15 cellular contexts compared by ENCODE assay signal in the genomic region with DNA sequence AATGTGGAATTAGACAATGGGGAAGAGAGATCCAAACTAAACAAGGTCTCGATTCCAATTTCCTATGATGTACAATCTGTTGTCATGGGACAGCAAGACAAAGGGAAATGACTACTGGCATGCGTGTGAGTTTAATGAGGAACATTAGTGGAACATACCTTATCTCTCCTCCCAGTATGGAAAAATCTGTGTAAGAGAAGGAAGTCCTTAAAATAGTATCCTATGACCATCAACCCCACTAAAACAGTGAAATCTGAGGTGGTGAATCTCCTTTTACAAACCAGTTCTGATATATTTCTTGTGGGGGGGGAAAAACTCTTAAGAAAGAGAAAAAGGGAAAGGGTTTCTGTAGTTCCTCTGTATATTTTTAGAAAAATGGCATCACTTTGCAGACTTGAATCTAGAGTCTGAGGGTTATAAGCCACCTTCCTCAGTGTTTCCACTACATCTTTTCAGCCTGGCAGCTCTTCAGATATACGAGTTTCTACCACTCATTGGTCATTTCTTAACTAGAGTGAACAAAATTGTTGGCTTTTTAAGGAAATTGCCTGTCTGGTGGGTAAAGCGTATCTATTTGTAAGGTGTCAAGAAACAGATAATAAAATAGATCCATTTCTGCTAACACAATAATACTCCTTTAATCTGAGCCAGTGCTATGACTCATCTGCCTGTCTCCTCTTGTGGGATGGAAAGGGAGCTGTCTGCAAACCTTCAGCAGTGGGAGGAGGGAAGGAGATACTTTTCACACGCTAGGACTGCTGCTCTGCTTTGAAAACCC. TPM values are rescaled to one million over a fixed set of nuclear protein-coding genes. Genes with fewer than 3 reads are reported as not detected.
DNase-seq lines count a peak whose midpoint lies in the region; ATAC-seq and TF ChIP-seq lines count a peak whose summit lies in the region.
"Had no signal": no experiment of that assay in that cellular context is flagged by ENCODE, and none has a peak within 500 bp of the region (broad histone marks: within the 10 kb centered on the region; RNA-seq: fewer than 3 reads in every experiment).

No MANE protein-coding gene starts in this region.

- no peak overlapping the region for H3K27ac ChIP-seq in PC-3 (ENCODE audit: low read length)
- H3K27ac ChIP-seq: SJCRH30 had no signal

- no peak overlapping the region for H3K4me3 ChIP-seq in PC-3 (ENCODE audit: low read length)
- H3K4me3 ChIP-seq: body of pancreas, HAP-1, SJCRH30 had no signal

- peak; percentile 41 for DNase-seq in GM10266 (ENCODE audit: extremely low spot score)
- peak; percentile 27 for DNase-seq in PC-3
- peak; percentile 43 for DNase-seq in renal cortical epithelial cell (ENCODE audit: low read depth)
- DNase-seq in T-helper 17 cell = no peak
- no peak for DNase-seq in Calu3
- DNase-seq in cerebellar cortex (ENCODE audit: low spot score) = no peak
- DNase-seq: body of pancreas; hippocampal formation; NCI-H1930; SJCRH30; stimulated activated CD4-positive, alpha-beta T cell treated with anti-CD3 and anti-CD28 coated beads, Interleukin-4, amount 100 ng/mL, for 24 hours had no signal

- no peak overlapping the region for H3K4me3 Mint-ChIP-seq in T-helper 17 cell
- H3K4me3 Mint-ChIP-seq in Calu3 (ENCODE audit: low read depth, unreplicated experiment) = no peak overlapping the region
- H3K4me3 Mint-ChIP-seq: nephron had no signal

- no peaks in the 10 kb centered on the region for H3K9me3 Mint-ChIP-seq in Calu3 (ENCODE audit: low read depth, unreplicated experiment)
- H3K9me3 Mint-ChIP-seq: nephron had no signal

- POLR2A ChIA-PET in PC-3 (lab: Charles Lee; ENCODE audit: unreplicated experiment) = no interaction called here

- H3K4me2 ChIP-seq in PC-3 (ENCODE audit: low read length) = no peak overlapping the region

- peaks cover 21% of the 10 kb centered on the region for H3K27me3 ChIP-seq in PC-3 (ENCODE audit: low read length)
- H3K27me3 ChIP-seq: SJCRH30 had no signal

- H3K9me3 ChIP-seq in PC-3 (ENCODE audit: low read length) = no peaks in the 10 kb centered on the region
- H3K9me3 ChIP-seq in T-helper 17 cell (ENCODE audit: control insufficient read depth, low read length, poor library complexity, severe bottlenecking) = no peaks in the 10 kb centered on the region
- H3K9me3 ChIP-seq: body of pancreas, HAP-1, SJCRH30 had no signal

- H3K27me3 Mint-ChIP-seq in T-helper 17 cell (peaks cover 66% of the 10 kb centered on the region), Calu3 (ENCODE audit: unreplicated experiment) (peaks cover 100% of the 10 kb centered on the region)

- no peaks in the 10 kb centered on the region for H3K9me2 ChIP-seq in PC-3 (replicated peaks; ENCODE audit: low read length)

- no peaks in the 10 kb centered on the region for H3K36me3 Mint-ChIP-seq in T-helper 17 cell (ENCODE audit: low read depth)
- no peaks in the 10 kb centered on the region for H3K36me3 Mint-ChIP-seq in Calu3 (ENCODE audit: insufficient read depth, unreplicated experiment)

- peaks cover 3% of the 10 kb centered on the region; the same call in 1 of the 2 replicates for H3K4me1 ChIP-seq in PC-3 (ENCODE audit: insufficient read depth, low read length)
- H3K4me1 ChIP-seq: HAP-1, SJCRH30 had no signal

- ATAC-seq in PC-3 (peak; percentile 81), esophagus mucosa (peak; percentile 43), T-helper 17 cell (no peak), GM18502 (IDR thresholded peaks at IDR 0.05; ENCODE audit: poor library complexity, unreplicated experiment) (no peak)
- ATAC-seq: body of pancreas had no signal

- intact Hi-C loops in PC-3 (cut with micrococcal nuclease) = no loop called here
- intact Hi-C loops in Calu3 (cut with micrococcal nuclease; ENCODE audit: unreplicated experiment) = no loop called here

- H3K36me3 ChIP-seq in PC-3 (ENCODE audit: low read depth, low read length) = no peaks in the 10 kb centered on the region
- H3K36me3 ChIP-seq: HAP-1, SJCRH30 had no signal

- BruUV-seq in PC-3 (replicated peaks; lab: Mats Ljungman, UMichigan) (no TSS peak), Calu3 (replicated peaks; lab: Mats Ljungman, UMichigan) (no TSS peak)

- TF ChIP-seq CTCF in GM10266 (IDR thresholded peaks at IDR 0.05; ENCODE audit: control insufficient read depth, insufficient read depth, low read depth, missing control alignments) = no peak
- no peak for TF ChIP-seq CTCF in PC-3 (conservative IDR thresholded peaks at IDR 0.05; ENCODE audit: low read depth, low read length)
- no peak for TF ChIP-seq CTCF in Calu3 (IDR thresholded peaks at IDR 0.05; ENCODE audit: unreplicated experiment)

- no peak overlapping the region for H3K9ac ChIP-seq in PC-3 (ENCODE audit: low read length)

- H3K79me2 ChIP-seq in PC-3 (ENCODE audit: low read length) = no peaks in the 10 kb centered on the region

- H3K4me1 Mint-ChIP-seq in T-helper 17 cell (peaks cover 16% of the 10 kb centered on the region), Calu3 (ENCODE audit: low read depth, unreplicated experiment) (no peaks in the 10 kb centered on the region)

- H3F3A ChIP-seq in PC-3 (ENCODE audit: low read length, unreplicated experiment) = no peaks in the 10 kb centered on the region

- CTCF ChIA-PET in PC-3 (lab: Charles Lee) (interaction anchor here (0.5 kb wide), 1 partner anchor 66 kb away, joined by 5 read pairs; no protein-coding TSS in a partner anchor), Calu3 (lab: Charles Lee) (no interaction called here)

- H2AFZ ChIP-seq in PC-3 (ENCODE audit: low read length) = no peak overlapping the region

- H4K20me1 ChIP-seq in PC-3 (ENCODE audit: low read length) = no peaks in the 10 kb centered on the region

- H3K27ac Mint-ChIP-seq in T-helper 17 cell (no peak overlapping the region), Calu3 (ENCODE audit: unreplicated experiment) (no peak overlapping the region)
- H3K27ac Mint-ChIP-seq: nephron had no signal

RNA-seq across cellular contexts. Expression of gene TNFAIP8L3, which starts 3.0 kb away (rescaled TPM):
- total RNA-seq in PC-3 (2014; rRNA removed) (not detected in 2 replicates), esophagus mucosa (7.3 TPM), renal cortical epithelial cell (0.35 and 0.40 TPM in 2 replicates), T-helper 17 cell (not detected), Calu3 (2022) (not detected in 2 replicates)

Comparison
In these comparisons a context has a peak if more than half of its experiments do, and no peak if none do; other contexts are left out.
1. DNase-seq: peak in GM10266 (single experiment), PC-3 (single experiment) and renal cortical epithelial cell (single experiment); none in T-helper 17 cell (0 of 3), Calu3 (single experiment) and cerebellar cortex (single experiment).
2. ATAC-seq: peak in PC-3 (single experiment) and esophagus mucosa (single experiment); none in T-helper 17 cell (single experiment) and GM18502 (single experiment).